ENCODE assay signal across 9 cellular contexts in the genomic region with DNA sequence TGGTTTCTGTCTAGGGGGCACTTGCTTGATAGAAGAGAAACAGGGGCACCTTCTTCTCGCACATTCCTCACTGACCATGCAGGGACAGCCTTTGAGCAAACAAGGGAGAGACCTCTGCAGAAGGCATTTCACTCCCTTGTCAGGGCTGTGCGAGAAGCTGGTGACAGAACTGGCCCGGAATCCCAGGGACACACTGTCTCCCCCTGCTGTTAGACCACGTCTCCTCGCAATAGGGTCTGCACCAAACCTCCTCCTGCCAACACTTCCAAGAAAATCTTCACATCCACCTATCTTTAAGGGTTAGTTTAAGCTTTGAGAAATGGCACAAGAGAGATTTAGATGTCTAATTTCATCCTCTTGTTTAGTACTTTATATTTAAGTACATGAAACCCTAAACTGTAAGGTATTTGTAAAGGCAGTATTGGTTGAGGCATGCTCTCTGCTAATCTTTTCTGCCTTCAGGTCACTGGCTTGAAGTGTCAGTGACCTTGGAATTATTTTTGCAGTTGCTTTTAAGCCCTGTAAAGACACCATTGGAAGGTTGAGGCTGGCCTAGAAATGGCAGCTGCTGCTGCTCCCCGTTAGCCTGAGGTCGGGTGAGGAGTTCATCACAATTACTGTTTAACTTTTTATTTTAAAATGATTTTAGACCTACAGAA. TPM values are rescaled to one million over a fixed set of nuclear protein-coding genes. Genes with fewer than 3 reads are reported as not detected.
DNase-seq lines count a peak whose midpoint lies in the region; ATAC-seq, FAIRE-seq and TF ChIP-seq lines count a peak whose summit lies in the region.
"Had no signal": no experiment of that assay in that cellular context is flagged by ENCODE, and none has a peak within 500 bp of the region (broad histone marks: within the 10 kb centered on the region; RNA-seq: fewer than 3 reads in every experiment).

No MANE protein-coding gene starts in this region.

- intact Hi-C loops in mucosa of descending colon (cut with DNase I, micrococcal nuclease), result no loop called here
- intact Hi-C loops in uterus (cut with DNase I; ENCODE audit: low total_unique reads), result no loop called here

- H3K4me3 ChIP-seq in GM23338 (no peak overlapping the region), choroid plexus epithelial cell (ENCODE audit: low read depth, low read length) (no peak overlapping the region), mucosa of descending colon (no peak overlapping the region), uterus (no peak overlapping the region)

- H3K36me3 ChIP-seq in GM23338 (ENCODE audit: insufficient read depth), result no peaks in the 10 kb centered on the region
- no peaks in the 10 kb centered on the region for H3K36me3 ChIP-seq in mucosa of descending colon (ENCODE audit: low read depth)
- no peaks in the 10 kb centered on the region for H3K36me3 ChIP-seq in uterus

- no peak overlapping the region for H3K4me2 ChIP-seq in GM23338

- TF ChIP-seq POLR2A in uterus (IDR thresholded peaks at IDR 0.05), result no peak

- DNase-seq in GM23338 (ENCODE audit: low spot score) (peak; percentile 77), RCC 7860 (ENCODE audit: low spot score) (peak; percentile 27), choroid plexus epithelial cell (ENCODE audit: low read depth) (peak; percentile 52), mucosa of descending colon (peak in 1 of 3 donors; percentile 46), uterus (no peak), amniotic stem cell (lab: John Stamatoyannopoulos, UW) (no peak)

- no peak overlapping the region for H3K4me3 Mint-ChIP-seq in GM23338

- no peaks in the 10 kb centered on the region for H3K36me3 Mint-ChIP-seq in GM23338 (ENCODE audit: low read depth)

- no peaks in the 10 kb centered on the region for H4K20me1 ChIP-seq in GM23338 (replicated peaks; ENCODE audit: insufficient read depth)

- no peaks in the 10 kb centered on the region for H3K9me3 Mint-ChIP-seq in GM23338

- H3K27ac Mint-ChIP-seq in GM23338, result no peak overlapping the region

- FAIRE-seq in RCC 7860 (lab: Jason Lieb, UNC), result no peak
- FAIRE-seq: frontal cortex had no signal

- H3K27me3 Mint-ChIP-seq in GM23338 (ENCODE audit: insufficient read depth, low read depth, poor library complexity), result peaks cover 4% of the 10 kb centered on the region

- TF ChIP-seq CTCF in C4-2B (conservative IDR thresholded peaks at IDR 0.05), result peak; percentile 74
- peak; percentile 76 to 89 for TF ChIP-seq CTCF in GM23338 (conservative IDR thresholded peaks at IDR 0.05; ENCODE audit: low read depth in 2 of 2)
- peak; percentile 81 for TF ChIP-seq CTCF in choroid plexus epithelial cell (conservative IDR thresholded peaks at IDR 0.05; ENCODE audit: low read depth, low read length)
- TF ChIP-seq CTCF in mucosa of descending colon (IDR thresholded peaks at IDR 0.05), result no peak
- TF ChIP-seq CTCF in uterus (IDR thresholded peaks at IDR 0.05), result no peak

- H3K27ac ChIP-seq in C4-2B (no peak overlapping the region), GM23338 (ENCODE audit: low read depth) (no peak overlapping the region), uterus (no peak overlapping the region)

- H3K4me1 Mint-ChIP-seq in GM23338, result peaks cover 43% of the 10 kb centered on the region

- peak; percentile 93 for ATAC-seq in GM23338
- peak; percentile 52 for ATAC-seq in mucosa of descending colon
- no peak for ATAC-seq in GM21825 (IDR thresholded peaks at IDR 0.05; ENCODE audit: unreplicated experiment)

- H3K4me1 ChIP-seq in GM23338 (ENCODE audit: insufficient read depth), result peaks cover 16% of the 10 kb centered on the region
- H3K4me1 ChIP-seq in mucosa of descending colon (ENCODE audit: low read depth), result no peaks in the 10 kb centered on the region
- H3K4me1 ChIP-seq in uterus, result no peaks in the 10 kb centered on the region

- H3K27me3 ChIP-seq in GM23338 (ENCODE audit: insufficient read depth) (no peaks in the 10 kb centered on the region), uterus (no peaks in the 10 kb centered on the region)

- no peaks in the 10 kb centered on the region for H3K79me2 ChIP-seq in GM23338 (replicated peaks; ENCODE audit: insufficient read depth)

- no peaks in the 10 kb centered on the region for H3K9me2 ChIP-seq in GM23338 (ENCODE audit: insufficient read depth)

- H3F3A ChIP-seq in GM23338 (replicated peaks; ENCODE audit: low read depth), result 0 out of 2 replicates have a peak, but pooled peaks cover 6% of the 10 kb centered on the region

- no peaks in the 10 kb centered on the region for H3K9me3 ChIP-seq in mucosa of descending colon
- H3K9me3 ChIP-seq in uterus, result no peaks in the 10 kb centered on the region

- no peak overlapping the region for H2AFZ ChIP-seq in GM23338

TF ChIP-seq in GM23338, 12 proteins besides CTCF, POLR2A, EP300 and RAD21:
- TF ChIP-seq, protein P1, sequence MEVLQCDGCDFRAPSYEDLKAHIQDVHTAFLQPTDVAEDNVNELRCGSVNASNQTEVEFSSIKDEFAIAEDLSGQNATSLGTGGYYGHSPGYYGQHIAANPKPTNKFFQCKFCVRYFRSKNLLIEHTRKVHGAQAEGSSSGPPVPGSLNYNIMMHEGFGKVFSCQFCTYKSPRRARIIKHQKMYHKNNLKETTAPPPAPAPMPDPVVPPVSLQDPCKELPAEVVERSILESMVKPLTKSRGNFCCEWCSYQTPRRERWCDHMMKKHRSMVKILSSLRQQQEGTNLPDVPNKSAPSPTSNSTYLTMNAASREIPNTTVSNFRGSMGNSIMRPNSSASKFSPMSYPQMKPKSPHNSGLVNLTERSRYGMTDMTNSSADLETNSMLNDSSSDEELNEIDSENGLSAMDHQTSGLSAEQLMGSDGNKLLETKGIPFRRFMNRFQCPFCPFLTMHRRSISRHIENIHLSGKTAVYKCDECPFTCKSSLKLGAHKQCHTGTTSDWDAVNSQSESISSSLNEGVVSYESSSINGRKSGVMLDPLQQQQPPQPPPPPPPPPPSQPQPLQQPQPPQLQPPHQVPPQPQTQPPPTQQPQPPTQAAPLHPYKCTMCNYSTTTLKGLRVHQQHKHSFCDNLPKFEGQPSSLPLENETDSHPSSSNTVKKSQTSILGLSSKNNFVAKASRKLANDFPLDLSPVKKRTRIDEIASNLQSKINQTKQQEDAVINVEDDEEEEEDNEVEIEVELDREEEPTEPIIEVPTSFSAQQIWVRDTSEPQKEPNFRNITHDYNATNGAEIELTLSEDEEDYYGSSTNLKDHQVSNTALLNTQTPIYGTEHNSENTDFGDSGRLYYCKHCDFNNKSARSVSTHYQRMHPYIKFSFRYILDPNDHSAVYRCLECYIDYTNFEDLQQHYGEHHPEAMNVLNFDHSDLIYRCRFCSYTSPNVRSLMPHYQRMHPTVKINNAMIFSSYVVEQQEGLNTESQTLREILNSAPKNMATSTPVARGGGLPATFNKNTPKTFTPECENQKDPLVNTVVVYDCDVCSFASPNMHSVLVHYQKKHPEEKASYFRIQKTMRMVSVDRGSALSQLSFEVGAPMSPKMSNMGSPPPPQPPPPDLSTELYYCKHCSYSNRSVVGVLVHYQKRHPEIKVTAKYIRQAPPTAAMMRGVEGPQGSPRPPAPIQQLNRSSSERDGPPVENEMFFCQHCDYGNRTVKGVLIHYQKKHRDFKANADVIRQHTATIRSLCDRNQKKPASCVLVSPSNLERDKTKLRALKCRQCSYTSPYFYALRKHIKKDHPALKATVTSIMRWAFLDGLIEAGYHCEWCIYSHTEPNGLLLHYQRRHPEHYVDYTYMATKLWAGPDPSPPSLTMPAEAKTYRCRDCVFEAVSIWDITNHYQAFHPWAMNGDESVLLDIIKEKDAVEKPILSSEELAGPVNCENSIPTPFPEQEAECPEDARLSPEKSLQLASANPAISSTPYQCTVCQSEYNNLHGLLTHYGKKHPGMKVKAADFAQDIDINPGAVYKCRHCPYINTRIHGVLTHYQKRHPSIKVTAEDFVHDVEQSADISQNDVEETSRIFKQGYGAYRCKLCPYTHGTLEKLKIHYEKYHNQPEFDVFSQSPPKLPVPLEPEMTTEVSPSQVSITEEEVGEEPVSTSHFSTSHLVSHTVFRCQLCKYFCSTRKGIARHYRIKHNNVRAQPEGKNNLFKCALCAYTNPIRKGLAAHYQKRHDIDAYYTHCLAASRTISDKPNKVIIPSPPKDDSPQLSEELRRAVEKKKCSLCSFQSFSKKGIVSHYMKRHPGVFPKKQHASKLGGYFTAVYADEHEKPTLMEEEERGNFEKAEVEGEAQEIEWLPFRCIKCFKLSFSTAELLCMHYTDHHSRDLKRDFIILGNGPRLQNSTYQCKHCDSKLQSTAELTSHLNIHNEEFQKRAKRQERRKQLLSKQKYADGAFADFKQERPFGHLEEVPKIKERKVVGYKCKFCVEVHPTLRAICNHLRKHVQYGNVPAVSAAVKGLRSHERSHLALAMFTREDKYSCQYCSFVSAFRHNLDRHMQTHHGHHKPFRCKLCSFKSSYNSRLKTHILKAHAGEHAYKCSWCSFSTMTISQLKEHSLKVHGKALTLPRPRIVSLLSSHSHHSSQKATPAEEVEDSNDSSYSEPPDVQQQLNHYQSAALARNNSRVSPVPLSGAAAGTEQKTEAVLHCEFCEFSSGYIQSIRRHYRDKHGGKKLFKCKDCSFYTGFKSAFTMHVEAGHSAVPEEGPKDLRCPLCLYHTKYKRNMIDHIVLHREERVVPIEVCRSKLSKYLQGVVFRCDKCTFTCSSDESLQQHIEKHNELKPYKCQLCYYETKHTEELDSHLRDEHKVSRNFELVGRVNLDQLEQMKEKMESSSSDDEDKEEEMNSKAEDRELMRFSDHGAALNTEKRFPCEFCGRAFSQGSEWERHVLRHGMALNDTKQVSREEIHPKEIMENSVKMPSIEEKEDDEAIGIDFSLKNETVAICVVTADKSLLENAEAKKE (CRISPR knock-in tag; IDR thresholded peaks at IDR 0.05), result peak; percentile 88
- TF ChIP-seq NANOG (IDR thresholded peaks at IDR 0.05; ENCODE audit: borderline replicate concordance), result no peak
- TF ChIP-seq STAT1 (IDR thresholded peaks at IDR 0.05; ENCODE audit: unreplicated experiment), result no peak
- no peak for TF ChIP-seq CREB1 (CRISPR knock-in tag; IDR thresholded peaks at IDR 0.05; ENCODE audit: low read depth)
- TF ChIP-seq ZNF114 (CRISPR knock-in tag; IDR thresholded peaks at IDR 0.05), result 0 out of 2 replicates have a peak, but pooled peaks have one; percentile 19

RNA-seq across cellular contexts. Expression of a gene that starts 37.0 kb away (rescaled TPM):
- total RNA-seq in GM23338 (2014; rRNA removed; shearing (Covaris generic)), result 0.04 and 0.17 TPM in 2 replicates
- 0.03 and 0.05 TPM in 2 replicates for polyA plus RNA-seq in GM23338 (2016; fragmentation: Nextera tagmentation; extraction: Ambion mirVana)
- total RNA-seq in mucosa of descending colon (1 to 10 TPM in 2 of 3 donors, under 1 TPM in 1; 0.46 to 9.7 (median 2.0) TPM), uterus (1 to 10 TPM in 3 of 4 donors, under 1 TPM in 1; 0.88 to 3.8 (median 1.9) TPM)

Comparison
In these comparisons a context has a peak if more than half of its experiments do, and no peak if none do; other contexts are left out.
1. CTCF ChIP-seq: peak in C4-2B (single experiment), GM23338 (2 of 2) and choroid plexus epithelial cell (single experiment); none in mucosa of descending colon (single experiment) and uterus (0 of 4).
2. DNase-seq: peak in GM23338 (single experiment), RCC 7860 (single experiment) and choroid plexus epithelial cell (single experiment); none in uterus (0 of 2) and amniotic stem cell (single experiment).